ENCODE assay signal across 17 cellular contexts in the genomic region with DNA sequence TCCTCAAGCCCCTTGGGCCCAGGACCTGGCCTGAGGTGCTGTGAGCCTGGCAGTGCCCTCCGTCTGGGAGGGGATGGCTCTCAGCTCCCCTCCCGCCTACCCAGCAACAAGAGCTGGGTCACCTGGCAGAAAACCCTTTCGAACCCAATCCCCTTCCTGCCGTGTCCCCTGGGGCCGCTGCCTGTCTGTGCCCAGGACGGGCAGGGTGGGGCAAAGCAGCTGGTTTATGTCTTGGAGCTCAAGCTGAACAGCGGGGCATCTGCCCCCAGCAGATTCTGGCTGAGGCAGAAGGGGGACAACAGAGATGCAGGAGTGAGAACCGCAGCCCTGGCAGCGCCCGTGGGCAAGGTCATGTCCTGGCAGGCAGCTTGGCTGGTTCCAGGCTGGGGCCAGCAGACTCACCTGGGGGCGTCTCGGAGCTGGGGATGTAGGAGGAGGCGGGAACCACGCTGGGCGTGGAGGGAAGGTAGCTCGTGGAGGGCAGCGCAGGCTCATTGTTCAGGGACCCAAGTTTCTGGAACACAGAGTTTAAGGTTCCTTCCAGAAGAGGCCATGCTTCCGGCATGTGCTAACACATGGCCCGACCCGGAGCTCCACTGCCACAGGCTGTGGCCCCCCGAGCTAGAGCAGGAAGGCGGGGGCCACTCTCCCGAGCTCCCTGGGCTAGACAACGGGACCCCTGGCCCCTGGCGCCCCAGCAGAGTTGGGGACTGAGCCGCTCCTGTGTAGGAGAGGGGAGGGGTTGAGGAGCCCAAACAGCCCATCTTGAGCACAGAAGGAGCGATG. TPM values are rescaled to one million over a fixed set of nuclear protein-coding genes. Genes with fewer than 3 reads are reported as not detected.
A peak's percentile ranks its signal among the peaks of the same experiment; 100 is the strongest.
DNase-seq lines count a peak whose midpoint lies in the region; TF ChIP-seq lines count a peak whose summit lies in the region.
"Had no signal": no experiment of that assay in that cellular context is flagged by ENCODE, and none has a peak within 500 bp of the region (broad histone marks: within the 10 kb centered on the region; RNA-seq: fewer than 3 reads in every experiment).

No MANE protein-coding gene starts in this region.

- H3K4me3 Mint-ChIP-seq in activated T-cell treated with anti-CD3 and anti-CD28 coated beads, Interleukin-2, amount 50 U/mL, for 24 hours = no peak overlapping the region
- no peak overlapping the region for H3K4me3 Mint-ChIP-seq in chondrocyte (ENCODE audit: unreplicated experiment)
- H3K4me3 Mint-ChIP-seq: activated T-cell treated with anti-CD3 and anti-CD28 coated beads, Interleukin-2, amount 50 U/mL, for 72 hours; nephron; T-helper 17 cell had no signal

- H3K9me3 Mint-ChIP-seq in activated T-cell treated with anti-CD3 and anti-CD28 coated beads, Interleukin-2, amount 50 U/mL, for 24 hours = no peaks in the 10 kb centered on the region
- H3K9me3 Mint-ChIP-seq in chondrocyte (ENCODE audit: low read depth) = no peaks in the 10 kb centered on the region
- H3K9me3 Mint-ChIP-seq: activated T-cell treated with anti-CD3 and anti-CD28 coated beads, Interleukin-2, amount 50 U/mL, for 72 hours; nephron had no signal

- intact Hi-C loops in posterior vena cava (cut with DNase I) = no loop called here

- H3K4me2 ChIP-seq in Karpas-422 (ENCODE audit: low read depth, low read length, poor library complexity, severe bottlenecking) = no peak overlapping the region

- no peak overlapping the region for H2AFZ ChIP-seq in Karpas-422 (ENCODE audit: low read length)

- H3K4me1 Mint-ChIP-seq in activated T-cell treated with anti-CD3 and anti-CD28 coated beads, Interleukin-2, amount 50 U/mL, for 24 hours (ENCODE audit: low read depth) = no peaks in the 10 kb centered on the region
- peaks cover 11% of the 10 kb centered on the region for H3K4me1 Mint-ChIP-seq in chondrocyte (ENCODE audit: low read depth)
- H3K4me1 Mint-ChIP-seq: T-helper 17 cell had no signal

- no peaks in the 10 kb centered on the region for H3K27me3 Mint-ChIP-seq in activated T-cell treated with anti-CD3 and anti-CD28 coated beads, Interleukin-2, amount 50 U/mL, for 24 hours
- H3K27me3 Mint-ChIP-seq in chondrocyte (ENCODE audit: low read depth) = no peaks in the 10 kb centered on the region
- H3K27me3 Mint-ChIP-seq: T-helper 17 cell had no signal

- H4K20me1 ChIP-seq in Karpas-422 (ENCODE audit: insufficient read depth, low read depth, low read length) = peaks cover 10% of the 10 kb centered on the region; the same call in 1 of the 2 replicates

- H3K9me2 ChIP-seq in Karpas-422 (replicated peaks; ENCODE audit: insufficient read depth, low read length) = no peaks in the 10 kb centered on the region

- no peak overlapping the region for H3K4me3 ChIP-seq in Karpas-422 (ENCODE audit: low read length)
- H3K4me3 ChIP-seq: body of pancreas, right lobe of liver had no signal

- no peaks in the 10 kb centered on the region for H3K27me3 ChIP-seq in Karpas-422 (ENCODE audit: low read length)
- H3K27me3 ChIP-seq: body of pancreas, right lobe of liver had no signal

- no peak overlapping the region for H3K27ac ChIP-seq in Karpas-422 (ENCODE audit: low read length)
- H3K27ac ChIP-seq: body of pancreas, right lobe of liver had no signal

- no peak for TF ChIP-seq CTCF in chondrocyte (IDR thresholded peaks at IDR 0.05)

- H3K4me1 ChIP-seq in Karpas-422 (ENCODE audit: low read length) = no peaks in the 10 kb centered on the region; the same call in 1 of the 2 replicates
- H3K4me1 ChIP-seq: body of pancreas, right lobe of liver had no signal

- peaks cover 97% of the 10 kb centered on the region for H3K36me3 Mint-ChIP-seq in activated T-cell treated with anti-CD3 and anti-CD28 coated beads, Interleukin-2, amount 50 U/mL, for 24 hours (ENCODE audit: low read depth)
- H3K36me3 Mint-ChIP-seq in chondrocyte (ENCODE audit: low read depth) = peaks cover 16% of the 10 kb centered on the region

- peaks cover 18% of the 10 kb centered on the region; the same call in 1 of the 2 replicates for H3K36me3 ChIP-seq in Karpas-422 (ENCODE audit: insufficient read depth, low read length)

- no peaks in the 10 kb centered on the region for H3K79me2 ChIP-seq in Karpas-422 (ENCODE audit: low read length)

- peak; percentile 30 for DNase-seq in activated T-cell treated with anti-CD3 and anti-CD28 coated beads, Interleukin-2, amount 50 U/mL, for 24 hours
- no peak for DNase-seq in activated T-cell treated with anti-CD3 and anti-CD28 coated beads for 4 hours
- DNase-seq in Karpas-422 = peak; percentile 57
- DNase-seq in chondrocyte (ENCODE audit: low spot score) = peak; percentile 43
- peak; percentile 77 for DNase-seq in posterior vena cava (ENCODE audit: low spot score)
- DNase-seq in OCI-M2 (lab: John Stamatoyannopoulos, UW; ENCODE audit: unreplicated experiment) = no peak
- DNase-seq in HCEC 1CT = no peak
- DNase-seq in NCI-H1092 (lab: John Stamatoyannopoulos, UW) = no peak
- DNase-seq: activated T-cell treated with anti-CD3 and anti-CD28 coated beads, Interleukin-2, amount 50 U/mL, for 72 hours; NCI-H1694 treated with DMSO at 0.1 percent for 48 hours; NCI-H526 treated with DMSO at 0.1 percent for 48 hours; stimulated activated CD4-positive, alpha-beta T cell treated with anti-CD3 and anti-CD28 coated beads, Interleukin-2, amount 100 ng/mL, for 48 hours; T-helper 17 cell; trophoblast cell had no signal

- H3K9me3 ChIP-seq in Karpas-422 (ENCODE audit: low read length) = no peaks in the 10 kb centered on the region
- H3K9me3 ChIP-seq: body of pancreas, right lobe of liver had no signal

- no peak overlapping the region for H3K9ac ChIP-seq in Karpas-422 (ENCODE audit: low read length)

- H3K27ac Mint-ChIP-seq in activated T-cell treated with anti-CD3 and anti-CD28 coated beads, Interleukin-2, amount 50 U/mL, for 24 hours = peak overlapping the region; percentile 82
- no peak overlapping the region for H3K27ac Mint-ChIP-seq in chondrocyte (ENCODE audit: unreplicated experiment)
- H3K27ac Mint-ChIP-seq: activated T-cell treated with anti-CD3 and anti-CD28 coated beads, Interleukin-2, amount 50 U/mL, for 72 hours; nephron; T-helper 17 cell had no signal

RNA-seq across cellular contexts. Expression of a gene that starts 24.2 kb away (rescaled TPM):
- 22.6 and 44.6 TPM in 2 replicates for total RNA-seq in Karpas-422 (2014; rRNA removed; shearing (Covaris generic); ENCODE audit: low replicate concordance)
- total RNA-seq in chondrocyte (23.5 to 25.6 TPM (median 24.0 TPM) in 3 replicates), posterior vena cava (10 to 100 TPM; 16.2 to 17.3 TPM)

Comparison
In these comparisons a context has a peak if more than half of its experiments do, and no peak if none do; other contexts are left out.
1. DNase-seq: peak in activated T-cell treated with anti-CD3 and anti-CD28 coated beads, Interleukin-2, amount 50 U/mL, for 24 hours (single experiment), Karpas-422 (single experiment), chondrocyte (single experiment) and posterior vena cava (single experiment); none in activated T-cell treated with anti-CD3 and anti-CD28 coated beads for 4 hours (single experiment), OCI-M2 (single experiment), HCEC 1CT (single experiment) and NCI-H1092 (single experiment).